Comparison of ENCODE assay signal across 32 cellular contexts in genomic region chr14:96284008-96284407, GRCh38. TPM values are rescaled to one million over a fixed set of nuclear protein-coding genes. Genes with fewer than 3 reads are reported as not detected.
"Had no signal": no experiment of that assay in that cellular context is flagged by ENCODE, and none has a peak within 500 bp of the region (broad histone marks: within the 10 kb centered on the region; RNA-seq: fewer than 3 reads in every experiment).

No MANE protein-coding gene starts in this region.

- H3K4me1 Mint-ChIP-seq: activated CD4-positive, alpha-beta memory T cell treated with anti-CD3 and anti-CD28 coated beads, Interleukin-2, amount 10 ng/mL, durations not matched to agents 7 days and 5 days; activated CD4-positive, alpha-beta T cell treated with anti-CD3 and anti-CD28 coated beads, Interleukin-2, amount 10 ng/mL, durations not matched to agents 7 days and 5 days; activated naive CD4-positive, alpha-beta T cell treated with anti-CD3 and anti-CD28 coated beads, Interleukin-2, amount 10 ng/mL, durations not matched to agents 7 days and 5 days; WTC11 had no signal

- H3K27me3 ChIP-seq: ascending aorta, brain microvascular endothelial cell, colonic mucosa, esophagus squamous epithelium, gastroesophageal sphincter had no signal

- H3K4me3 ChIP-seq: ascending aorta, colonic mucosa, esophagus squamous epithelium, gastroesophageal sphincter had no signal

- H3K4me1 ChIP-seq: ascending aorta, colonic mucosa had no signal

- H3K27ac Mint-ChIP-seq: activated CD4-positive, alpha-beta memory T cell treated with anti-CD3 and anti-CD28 coated beads, Interleukin-2, amount 10 ng/mL, durations not matched to agents 7 days and 5 days; activated CD4-positive, alpha-beta T cell treated with anti-CD3 and anti-CD28 coated beads, Interleukin-2, amount 10 ng/mL, durations not matched to agents 7 days and 5 days; activated naive CD4-positive, alpha-beta T cell treated with anti-CD3 and anti-CD28 coated beads, Interleukin-2, amount 10 ng/mL, durations not matched to agents 7 days and 5 days; activated naive CD4-positive, alpha-beta T cell treated with anti-CD3 and anti-CD28 coated beads, Interleukin-2, amount 50 U/mL, for 72 hours; activated naive CD8-positive, alpha-beta T cell treated with anti-CD3 and anti-CD28 coated beads, Interleukin-2, amount 10 ng/mL, durations not matched to agents 7 days and 5 days; activated T-cell treated with anti-CD3 and anti-CD28 coated beads, Interleukin-2, amount 50 U/mL, for 24 hours; WTC11 had no signal

- H3K9me3 ChIP-seq: ascending aorta, colonic mucosa, esophagus squamous epithelium had no signal

- H3K36me3 ChIP-seq: colonic mucosa had no signal

- FAIRE-seq: bronchial epithelial cell, endometrium, endothelial cell of umbilical vein had no signal

- H3K27me3 Mint-ChIP-seq: activated CD4-positive, alpha-beta memory T cell treated with anti-CD3 and anti-CD28 coated beads, Interleukin-2, amount 10 ng/mL, durations not matched to agents 7 days and 5 days; activated CD4-positive, alpha-beta T cell treated with anti-CD3 and anti-CD28 coated beads, Interleukin-2, amount 10 ng/mL, durations not matched to agents 7 days and 5 days; activated naive CD4-positive, alpha-beta T cell treated with anti-CD3 and anti-CD28 coated beads, Interleukin-2, amount 10 ng/mL, durations not matched to agents 7 days and 5 days; activated naive CD8-positive, alpha-beta T cell treated with anti-CD3 and anti-CD28 coated beads, Interleukin-2, amount 10 ng/mL, durations not matched to agents 7 days and 5 days; activated T-cell treated with anti-CD3 and anti-CD28 coated beads, Interleukin-2, amount 50 U/mL, for 24 hours had no signal

- H3K4me3 Mint-ChIP-seq: activated CD4-positive, alpha-beta memory T cell treated with anti-CD3 and anti-CD28 coated beads, Interleukin-2, amount 10 ng/mL, durations not matched to agents 7 days and 5 days; activated CD4-positive, alpha-beta T cell treated with anti-CD3 and anti-CD28 coated beads, Interleukin-2, amount 10 ng/mL, durations not matched to agents 7 days and 5 days; activated naive CD4-positive, alpha-beta T cell treated with anti-CD3 and anti-CD28 coated beads, Interleukin-2, amount 10 ng/mL, durations not matched to agents 7 days and 5 days; activated naive CD8-positive, alpha-beta T cell treated with anti-CD3 and anti-CD28 coated beads, Interleukin-2, amount 10 ng/mL, durations not matched to agents 7 days and 5 days; activated T-cell treated with anti-CD3 and anti-CD28 coated beads, Interleukin-2, amount 50 U/mL, for 24 hours; activated T-cell treated with anti-CD3 and anti-CD28 coated beads, Interleukin-2, amount 50 U/mL, for 72 hours; WTC11 had no signal

- DNase-seq: activated CD4-positive, alpha-beta memory T cell treated with anti-CD3 and anti-CD28 coated beads, Interleukin-2, amount 10 ng/mL, durations not matched to agents 7 days and 5 days; activated CD4-positive, alpha-beta T cell treated with anti-CD3 and anti-CD28 coated beads for 1 hour; activated CD4-positive, alpha-beta T cell treated with anti-CD3 and anti-CD28 coated beads for 4 hours; activated CD4-positive, alpha-beta T cell treated with anti-CD3 and anti-CD28 coated beads, Interleukin-2, amount 10 ng/mL, durations not matched to agents 7 days and 5 days; activated CD4-positive, alpha-beta T cell treated with anti-CD3 and anti-CD28 coated beads, Interleukin-2, amount 50 U/mL, for 4 hours; activated CD8-positive, alpha-beta memory T cell treated with anti-CD3 and anti-CD28 coated beads, Interleukin-2, amount 50 U/mL, for 48 hours; activated gamma-delta T cell; activated naive CD4-positive, alpha-beta T cell; activated naive CD4-positive, alpha-beta T cell treated with anti-CD3 and anti-CD28 coated beads, Interleukin-2, amount 10 ng/mL, durations not matched to agents 7 days and 5 days; activated naive CD8-positive, alpha-beta T cell treated with anti-CD3 and anti-CD28 coated beads, Interleukin-2, amount 10 ng/mL, durations not matched to agents 7 days and 5 days; activated T-cell treated with anti-CD3 and anti-CD28 coated beads for 4 hours; activated T-cell treated with anti-CD3 and anti-CD28 coated beads, Interleukin-2, amount 50 U/mL, for 24 hours; activated T-cell treated with anti-CD3 and anti-CD28 coated beads, Interleukin-2, amount 50 U/mL, for 72 hours; brain microvascular endothelial cell; caudate nucleus; colonic mucosa; effector CD8-positive, alpha-beta T cell; esophagus squamous epithelium; foreskin melanocyte; T-helper 1 cell; T-helper 2 cell had no signal

- H3K9me3 Mint-ChIP-seq: activated CD4-positive, alpha-beta memory T cell treated with anti-CD3 and anti-CD28 coated beads, Interleukin-2, amount 10 ng/mL, durations not matched to agents 7 days and 5 days; activated CD4-positive, alpha-beta T cell treated with anti-CD3 and anti-CD28 coated beads, Interleukin-2, amount 10 ng/mL, durations not matched to agents 7 days and 5 days; activated naive CD4-positive, alpha-beta T cell treated with anti-CD3 and anti-CD28 coated beads, Interleukin-2, amount 50 U/mL, for 72 hours; activated naive CD8-positive, alpha-beta T cell treated with anti-CD3 and anti-CD28 coated beads, Interleukin-2, amount 10 ng/mL, durations not matched to agents 7 days and 5 days; activated T-cell treated with anti-CD3 and anti-CD28 coated beads, Interleukin-2, amount 50 U/mL, for 24 hours; activated T-cell treated with anti-CD3 and anti-CD28 coated beads, Interleukin-2, amount 50 U/mL, for 72 hours; WTC11 had no signal

- H3K27ac ChIP-seq: ascending aorta, brain microvascular endothelial cell, colonic mucosa, epithelial cell of prostate, esophagus squamous epithelium, VCaP had no signal

- ATAC-seq: activated T-cell treated with anti-CD3 and anti-CD28 coated beads, Interleukin-2, amount 50 U/mL, for 72 hours; gastroesophageal sphincter; WTC11 had no signal

RNA-seq across cellular contexts. Expression of gene BDKRB1, which starts 28.0 kb away (rescaled TPM):
- total RNA-seq: activated CD4-positive, alpha-beta memory T cell treated with anti-CD3 and anti-CD28 coated beads, Interleukin-2, amount 10 ng/mL, durations not matched to agents 7 days and 5 days; activated CD4-positive, alpha-beta T cell treated with anti-CD3 and anti-CD28 coated beads, Interleukin-2, amount 10 ng/mL, durations not matched to agents 7 days and 5 days; activated naive CD4-positive, alpha-beta T cell treated with anti-CD3 and anti-CD28 coated beads, Interleukin-2, amount 50 U/mL, for 72 hours; activated naive CD8-positive, alpha-beta T cell treated with anti-CD3 and anti-CD28 coated beads, Interleukin-2, amount 10 ng/mL, durations not matched to agents 7 days and 5 days; activated T-cell treated with anti-CD3 and anti-CD28 coated beads, Interleukin-2, amount 50 U/mL, for 72 hours; ascending aorta; dermis microvascular lymphatic vessel endothelial cell; endothelial cell of umbilical vein; glomerular endothelial cell had no signal
- polyA plus RNA-seq: endothelial cell of umbilical vein had no signal
